8 cellular contexts compared by ENCODE assay signal in genomic region chr1:62962794-62963776, GRCh38.
DNase-seq lines count a peak whose midpoint lies in the region; ATAC-seq and TF ChIP-seq lines count a peak whose summit lies in the region.

No MANE protein-coding gene starts in this region.

- no peak overlapping the region for H3K4me3 Mint-ChIP-seq in activated naive CD8-positive, alpha-beta T cell treated with anti-CD3 and anti-CD28 coated beads for 36 hours

- H3K27me3 Mint-ChIP-seq in activated naive CD8-positive, alpha-beta T cell treated with anti-CD3 and anti-CD28 coated beads for 36 hours = peaks cover 20% of the 10 kb centered on the region

- no peak overlapping the region for H3K27ac Mint-ChIP-seq in activated naive CD8-positive, alpha-beta T cell treated with anti-CD3 and anti-CD28 coated beads for 36 hours

- no peaks in the 10 kb centered on the region for H3K9me3 Mint-ChIP-seq in activated naive CD8-positive, alpha-beta T cell treated with anti-CD3 and anti-CD28 coated beads for 36 hours

- no peaks in the 10 kb centered on the region for H3K9me3 ChIP-seq in upper lobe of right lung

- H3K4me3 ChIP-seq in upper lobe of right lung = no peak overlapping the region

- no peak overlapping the region for H3K27ac ChIP-seq in upper lobe of right lung

- H3K27me3 ChIP-seq in upper lobe of right lung = no peaks in the 10 kb centered on the region

- H3K36me3 Mint-ChIP-seq in activated naive CD8-positive, alpha-beta T cell treated with anti-CD3 and anti-CD28 coated beads for 36 hours = no peaks in the 10 kb centered on the region

- no peaks in the 10 kb centered on the region for H3K4me1 ChIP-seq in upper lobe of right lung

- H3K4me1 Mint-ChIP-seq in activated naive CD8-positive, alpha-beta T cell treated with anti-CD3 and anti-CD28 coated beads for 36 hours = no peaks in the 10 kb centered on the region

- no peaks in the 10 kb centered on the region for H3K36me3 ChIP-seq in upper lobe of right lung

- TF ChIP-seq CTCF in upper lobe of right lung (IDR thresholded peaks at IDR 0.05) = peak; percentile 38

- intact Hi-C loops in upper lobe of right lung (cut with DNase I) = no loop called here

- peak; percentile 25 for DNase-seq in NCI-H2227 (lab: John Stamatoyannopoulos, UW; ENCODE audit: unreplicated experiment)
- DNase-seq in NCI-H2227 treated with DMSO at 0.1 percent for 48 hours (lab: John Stamatoyannopoulos, UW) = no peak
- DNase-seq in NAMALWA (ENCODE audit: low spot score) = peak; percentile 71
- DNase-seq in activated naive CD8-positive, alpha-beta T cell treated with anti-CD3 and anti-CD28 coated beads for 36 hours = peak; percentile 4
- DNase-seq in iPS-NIHi11 (ENCODE audit: low spot score) = peak; percentile 91
- no peak for DNase-seq in upper lobe of right lung

- ATAC-seq in GM21529 (IDR thresholded peaks at IDR 0.05; ENCODE audit: unreplicated experiment) (peak; percentile 73), upper lobe of right lung (peak; percentile 63), GM18520 (IDR thresholded peaks at IDR 0.05; ENCODE audit: unreplicated experiment) (no peak)

Comparison
In these comparisons a context has a peak if more than half of its experiments do, and no peak if none do; other contexts are left out.
1. DNase-seq: peak in NCI-H2227 (single experiment), NAMALWA (single experiment), activated naive CD8-positive, alpha-beta T cell treated with anti-CD3 and anti-CD28 coated beads for 36 hours (single experiment) and iPS-NIHi11 (single experiment); none in NCI-H2227 treated with DMSO at 0.1 percent for 48 hours (single experiment) and upper lobe of right lung (single experiment).